In the genomic region with DNA sequence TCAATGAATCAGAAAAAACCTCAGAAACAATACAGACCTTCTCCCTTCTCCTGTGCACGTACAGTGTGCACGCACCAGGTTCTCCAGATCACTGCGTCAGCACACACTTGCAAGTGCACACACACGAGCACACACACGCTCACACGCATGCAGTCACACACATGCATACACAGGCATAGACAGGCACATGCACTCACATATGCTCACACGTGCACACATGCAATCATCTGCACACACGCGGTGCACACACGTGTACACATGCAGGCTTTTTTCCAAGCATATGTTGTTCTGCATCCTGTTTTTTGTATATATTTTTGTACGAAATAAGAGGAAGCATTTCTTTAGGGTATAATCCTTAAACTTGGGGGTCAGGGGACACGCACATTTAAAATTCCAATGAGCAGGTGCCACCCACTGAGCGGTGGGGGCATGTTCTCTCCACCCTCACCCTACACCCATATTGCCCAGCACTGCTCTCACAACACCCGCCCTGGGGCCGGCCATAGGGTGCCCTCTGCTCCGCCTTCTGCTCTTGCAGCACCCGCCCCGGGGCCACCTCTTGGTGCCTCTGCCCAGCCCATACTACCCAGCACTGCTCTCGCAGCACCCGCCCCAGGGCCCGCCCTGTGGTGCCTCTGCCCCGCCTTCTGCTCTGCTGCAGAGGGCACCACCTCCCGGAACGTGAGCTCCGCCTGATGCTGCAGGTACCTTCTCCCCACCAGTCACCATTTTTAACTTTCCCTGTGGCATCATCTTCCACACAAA, we compare ENCODE assay signal across 2 cellular contexts.
A peak's percentile ranks its signal among the peaks of the same experiment; 100 is the strongest.
TF ChIP-seq lines count a peak whose summit lies in the region.

No MANE protein-coding gene starts in this region.

TF ChIP-seq in HCT116, 20 proteins besides CTCF, POLR2A, EP300 and RAD21:
- TF ChIP-seq EGR1 (IDR thresholded peaks at IDR 0.05; ENCODE audit: low read depth) (no peak), SRF (IDR thresholded peaks at IDR 0.05; ENCODE audit: low read depth) (no peak), JUND (IDR thresholded peaks at IDR 0.05) (no peak), POLR2AphosphoS5 (IDR thresholded peaks at IDR 0.05; ENCODE audit: low read depth, low read length) (no peak), ZNF274 (IDR thresholded peaks at IDR 0.05; ENCODE audit: low read depth, low read length) (no peak), ZFX (IDR thresholded peaks at IDR 0.05) (no peak), CEBPB (IDR thresholded peaks at IDR 0.05; ENCODE audit: low read depth) (no peak), SP1 (IDR thresholded peaks at IDR 0.05; ENCODE audit: low read depth) (no peak)
- TF ChIP-seq, protein P1, sequence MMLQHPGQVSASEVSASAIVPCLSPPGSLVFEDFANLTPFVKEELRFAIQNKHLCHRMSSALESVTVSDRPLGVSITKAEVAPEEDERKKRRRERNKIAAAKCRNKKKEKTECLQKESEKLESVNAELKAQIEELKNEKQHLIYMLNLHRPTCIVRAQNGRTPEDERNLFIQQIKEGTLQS (IDR thresholded peaks at IDR 0.05): no peak
- TF ChIP-seq, protein P2, sequence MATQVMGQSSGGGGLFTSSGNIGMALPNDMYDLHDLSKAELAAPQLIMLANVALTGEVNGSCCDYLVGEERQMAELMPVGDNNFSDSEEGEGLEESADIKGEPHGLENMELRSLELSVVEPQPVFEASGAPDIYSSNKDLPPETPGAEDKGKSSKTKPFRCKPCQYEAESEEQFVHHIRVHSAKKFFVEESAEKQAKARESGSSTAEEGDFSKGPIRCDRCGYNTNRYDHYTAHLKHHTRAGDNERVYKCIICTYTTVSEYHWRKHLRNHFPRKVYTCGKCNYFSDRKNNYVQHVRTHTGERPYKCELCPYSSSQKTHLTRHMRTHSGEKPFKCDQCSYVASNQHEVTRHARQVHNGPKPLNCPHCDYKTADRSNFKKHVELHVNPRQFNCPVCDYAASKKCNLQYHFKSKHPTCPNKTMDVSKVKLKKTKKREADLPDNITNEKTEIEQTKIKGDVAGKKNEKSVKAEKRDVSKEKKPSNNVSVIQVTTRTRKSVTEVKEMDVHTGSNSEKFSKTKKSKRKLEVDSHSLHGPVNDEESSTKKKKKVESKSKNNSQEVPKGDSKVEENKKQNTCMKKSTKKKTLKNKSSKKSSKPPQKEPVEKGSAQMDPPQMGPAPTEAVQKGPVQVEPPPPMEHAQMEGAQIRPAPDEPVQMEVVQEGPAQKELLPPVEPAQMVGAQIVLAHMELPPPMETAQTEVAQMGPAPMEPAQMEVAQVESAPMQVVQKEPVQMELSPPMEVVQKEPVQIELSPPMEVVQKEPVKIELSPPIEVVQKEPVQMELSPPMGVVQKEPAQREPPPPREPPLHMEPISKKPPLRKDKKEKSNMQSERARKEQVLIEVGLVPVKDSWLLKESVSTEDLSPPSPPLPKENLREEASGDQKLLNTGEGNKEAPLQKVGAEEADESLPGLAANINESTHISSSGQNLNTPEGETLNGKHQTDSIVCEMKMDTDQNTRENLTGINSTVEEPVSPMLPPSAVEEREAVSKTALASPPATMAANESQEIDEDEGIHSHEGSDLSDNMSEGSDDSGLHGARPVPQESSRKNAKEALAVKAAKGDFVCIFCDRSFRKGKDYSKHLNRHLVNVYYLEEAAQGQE (IDR thresholded peaks at IDR 0.05; ENCODE audit: low read depth): no peak

TF ChIP-seq in K562, 482 proteins besides CTCF, POLR2A, EP300 and RAD21:
- TF ChIP-seq GTF2A2 (tag; IDR thresholded peaks at IDR 0.05): no peak
- no peak for TF ChIP-seq CBFA2T3 (IDR thresholded peaks at IDR 0.05)
- no peak for TF ChIP-seq NFATC3 (IDR thresholded peaks at IDR 0.05)
- TF ChIP-seq SP2 (IDR thresholded peaks at IDR 0.05; ENCODE audit: extremely low read depth, low read depth, low read length, poor library complexity, severe bottlenecking): no peak
- TF ChIP-seq SNRNP70 (optimal IDR thresholded peaks at IDR 0.05; ENCODE audit: low read depth, low read length): no peak
- TF ChIP-seq BRD9 (IDR thresholded peaks at IDR 0.05; ENCODE audit: low read depth, partially characterized antibody): no peak
- TF ChIP-seq KDM1A (IDR thresholded peaks at IDR 0.05): peak in 1 of 2 experiments; percentile 70; a peak in 1 of 4 replicates
- TF ChIP-seq, protein P3, sequence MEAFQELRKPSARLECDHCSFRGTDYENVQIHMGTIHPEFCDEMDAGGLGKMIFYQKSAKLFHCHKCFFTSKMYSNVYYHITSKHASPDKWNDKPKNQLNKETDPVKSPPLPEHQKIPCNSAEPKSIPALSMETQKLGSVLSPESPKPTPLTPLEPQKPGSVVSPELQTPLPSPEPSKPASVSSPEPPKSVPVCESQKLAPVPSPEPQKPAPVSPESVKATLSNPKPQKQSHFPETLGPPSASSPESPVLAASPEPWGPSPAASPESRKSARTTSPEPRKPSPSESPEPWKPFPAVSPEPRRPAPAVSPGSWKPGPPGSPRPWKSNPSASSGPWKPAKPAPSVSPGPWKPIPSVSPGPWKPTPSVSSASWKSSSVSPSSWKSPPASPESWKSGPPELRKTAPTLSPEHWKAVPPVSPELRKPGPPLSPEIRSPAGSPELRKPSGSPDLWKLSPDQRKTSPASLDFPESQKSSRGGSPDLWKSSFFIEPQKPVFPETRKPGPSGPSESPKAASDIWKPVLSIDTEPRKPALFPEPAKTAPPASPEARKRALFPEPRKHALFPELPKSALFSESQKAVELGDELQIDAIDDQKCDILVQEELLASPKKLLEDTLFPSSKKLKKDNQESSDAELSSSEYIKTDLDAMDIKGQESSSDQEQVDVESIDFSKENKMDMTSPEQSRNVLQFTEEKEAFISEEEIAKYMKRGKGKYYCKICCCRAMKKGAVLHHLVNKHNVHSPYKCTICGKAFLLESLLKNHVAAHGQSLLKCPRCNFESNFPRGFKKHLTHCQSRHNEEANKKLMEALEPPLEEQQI (IDR thresholded peaks at IDR 0.05): no peak
- peak; percentile 28; the same call in 1 of the 2 replicates for TF ChIP-seq RBFOX2 (IDR thresholded peaks at IDR 0.05; ENCODE audit: low read depth, low read length)
- TF ChIP-seq YBX1 (IDR thresholded peaks at IDR 0.05): no peak
- TF ChIP-seq, protein P4, sequence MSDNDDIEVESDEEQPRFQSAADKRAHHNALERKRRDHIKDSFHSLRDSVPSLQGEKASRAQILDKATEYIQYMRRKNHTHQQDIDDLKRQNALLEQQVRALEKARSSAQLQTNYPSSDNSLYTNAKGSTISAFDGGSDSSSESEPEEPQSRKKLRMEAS (CRISPR knock-in tag; IDR thresholded peaks at IDR 0.05): peak; percentile 22; the same call in 1 of the 2 replicates
- no peak for TF ChIP-seq CSDE1 (IDR thresholded peaks at IDR 0.05)
- no peak for TF ChIP-seq CHD4 (IDR thresholded peaks at IDR 0.05; ENCODE audit: insufficient read depth, insufficient replicate concordance, low read depth, low read length, poor library complexity, severe bottlenecking)
- TF ChIP-seq PHB (CRISPR knock-in tag; IDR thresholded peaks at IDR 0.05): no peak
- no peak for TF ChIP-seq ZKSCAN3 (CRISPR knock-in tag; IDR thresholded peaks at IDR 0.05)
- TF ChIP-seq NFIX (CRISPR knock-in tag; IDR thresholded peaks at IDR 0.05; ENCODE audit: low read depth): no peak
- TF ChIP-seq, protein P5, sequence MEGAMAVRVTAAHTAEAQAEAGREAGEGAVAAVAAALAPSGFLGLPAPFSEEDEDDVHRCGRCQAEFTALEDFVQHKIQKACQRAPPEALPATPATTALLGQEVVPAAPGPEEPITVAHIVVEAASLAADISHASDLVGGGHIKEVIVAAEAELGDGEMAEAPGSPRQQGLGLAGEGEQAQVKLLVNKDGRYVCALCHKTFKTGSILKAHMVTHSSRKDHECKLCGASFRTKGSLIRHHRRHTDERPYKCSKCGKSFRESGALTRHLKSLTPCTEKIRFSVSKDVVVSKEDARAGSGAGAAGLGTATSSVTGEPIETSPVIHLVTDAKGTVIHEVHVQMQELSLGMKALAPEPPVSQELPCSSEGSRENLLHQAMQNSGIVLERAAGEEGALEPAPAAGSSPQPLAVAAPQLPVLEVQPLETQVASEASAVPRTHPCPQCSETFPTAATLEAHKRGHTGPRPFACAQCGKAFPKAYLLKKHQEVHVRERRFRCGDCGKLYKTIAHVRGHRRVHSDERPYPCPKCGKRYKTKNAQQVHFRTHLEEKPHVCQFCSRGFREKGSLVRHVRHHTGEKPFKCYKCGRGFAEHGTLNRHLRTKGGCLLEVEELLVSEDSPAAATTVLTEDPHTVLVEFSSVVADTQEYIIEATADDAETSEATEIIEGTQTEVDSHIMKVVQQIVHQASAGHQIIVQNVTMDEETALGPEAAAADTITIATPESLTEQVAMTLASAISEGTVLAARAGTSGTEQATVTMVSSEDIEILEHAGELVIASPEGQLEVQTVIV (CRISPR knock-in tag; IDR thresholded peaks at IDR 0.05; ENCODE audit: borderline replicate concordance): no peak
